11 cellular contexts compared by ENCODE assay signal in the genomic region with DNA sequence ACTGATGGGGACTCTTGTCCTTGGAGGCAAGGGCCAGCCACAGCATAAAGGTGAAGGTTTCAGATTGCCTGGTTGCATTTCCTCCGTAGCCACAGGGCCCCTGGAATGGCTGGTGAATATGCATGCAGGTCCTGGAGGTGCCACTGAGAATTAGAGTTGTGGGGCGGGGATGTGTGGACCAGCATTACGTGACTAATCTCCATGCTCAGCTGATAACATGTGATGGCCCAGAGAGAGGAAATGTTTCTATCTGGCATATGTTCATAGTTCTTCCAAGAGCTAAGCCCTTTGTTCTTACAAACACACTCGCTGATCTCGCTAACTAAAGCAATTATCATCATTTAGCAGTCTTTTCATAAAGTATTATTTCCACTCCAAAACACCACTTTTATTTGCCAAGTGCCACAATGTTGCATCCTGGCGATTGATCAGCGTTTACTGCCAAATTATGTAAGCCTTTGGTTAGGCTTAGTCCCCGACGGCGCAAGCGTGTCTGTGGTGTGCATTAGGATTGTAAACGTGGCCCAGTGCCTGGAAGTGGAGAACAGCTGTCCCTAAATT. TPM values are rescaled to one million over a fixed set of nuclear protein-coding genes. Genes with fewer than 3 reads are reported as not detected.
DNase-seq lines count a peak whose midpoint lies in the region; ATAC-seq lines count a peak whose summit lies in the region.
"Had no signal": no experiment of that assay in that cellular context is flagged by ENCODE, and none has a peak within 500 bp of the region (broad histone marks: within the 10 kb centered on the region; RNA-seq: fewer than 3 reads in every experiment).

No MANE protein-coding gene starts in this region.

- H3K4me3 Mint-ChIP-seq in activated naive CD8-positive, alpha-beta T cell treated with anti-CD3 and anti-CD28 coated beads, Interleukin-2, amount 50 U/mL, for 24 hours: no peak overlapping the region
- H3K4me3 Mint-ChIP-seq: naive thymus-derived CD4-positive, alpha-beta T cell; T-helper 1 cell treated with Interleukin-12 subunit alpha and Interleukin-12 subunit beta and Interleukin-4 antibody, amounts not matched to agents 30 μg/mL and 1 μg/mL, for 36 hours had no signal

- ATAC-seq in GM18517 (IDR thresholded peaks at IDR 0.05; ENCODE audit: unreplicated experiment) (no peak), GM18498 (IDR thresholded peaks at IDR 0.05; ENCODE audit: unreplicated experiment) (no peak)
- no peak for ATAC-seq in activated naive CD8-positive, alpha-beta T cell treated with anti-CD3 and anti-CD28 coated beads, Interleukin-2, amount 50 U/mL, for 24 hours
- ATAC-seq: naive thymus-derived CD4-positive, alpha-beta T cell had no signal

- no peaks in the 10 kb centered on the region for H3K36me3 Mint-ChIP-seq in activated naive CD8-positive, alpha-beta T cell treated with anti-CD3 and anti-CD28 coated beads, Interleukin-2, amount 50 U/mL, for 24 hours (ENCODE audit: low read depth)
- H3K36me3 Mint-ChIP-seq: naive thymus-derived CD4-positive, alpha-beta T cell had no signal

- no peak overlapping the region for H3K27ac Mint-ChIP-seq in activated naive CD8-positive, alpha-beta T cell treated with anti-CD3 and anti-CD28 coated beads, Interleukin-2, amount 50 U/mL, for 24 hours
- H3K27ac Mint-ChIP-seq: naive thymus-derived CD4-positive, alpha-beta T cell; T-helper 1 cell treated with Interleukin-12 subunit alpha and Interleukin-12 subunit beta and Interleukin-4 antibody, amounts not matched to agents 30 μg/mL and 1 μg/mL, for 36 hours had no signal

- H3K9me3 Mint-ChIP-seq in activated naive CD8-positive, alpha-beta T cell treated with anti-CD3 and anti-CD28 coated beads, Interleukin-2, amount 50 U/mL, for 24 hours: no peaks in the 10 kb centered on the region
- H3K9me3 Mint-ChIP-seq: naive thymus-derived CD4-positive, alpha-beta T cell; T-helper 1 cell treated with Interleukin-12 subunit alpha and Interleukin-12 subunit beta and Interleukin-4 antibody, amounts not matched to agents 30 μg/mL and 1 μg/mL, for 36 hours had no signal

- H3K27me3 Mint-ChIP-seq in activated naive CD8-positive, alpha-beta T cell treated with anti-CD3 and anti-CD28 coated beads, Interleukin-2, amount 50 U/mL, for 24 hours: peaks cover 5% of the 10 kb centered on the region

- H3K4me1 Mint-ChIP-seq in activated naive CD8-positive, alpha-beta T cell treated with anti-CD3 and anti-CD28 coated beads, Interleukin-2, amount 50 U/mL, for 24 hours: no peaks in the 10 kb centered on the region
- H3K4me1 Mint-ChIP-seq: naive thymus-derived CD4-positive, alpha-beta T cell had no signal

- peak; percentile 21 for DNase-seq in AG08395 (ENCODE audit: low spot score)
- DNase-seq in NCI-H146 (lab: John Stamatoyannopoulos, UW): peak; percentile 70
- DNase-seq in dermis microvascular lymphatic vessel endothelial cell (ENCODE audit: low read depth in 2 of 2): peak; percentile 39 to 69
- peak; percentile 65 for DNase-seq in iPS-NIHi7 (ENCODE audit: extremely low spot score)
- no peak for DNase-seq in activated naive CD8-positive, alpha-beta T cell treated with anti-CD3 and anti-CD28 coated beads, Interleukin-2, amount 50 U/mL, for 24 hours
- no peak for DNase-seq in stimulated activated CD4-positive, alpha-beta T cell treated with anti-CD3 and anti-CD28 coated beads, Interleukin-1b, Interleukin-23, amount 100 ng/mL, for 48 hours
- DNase-seq: naive thymus-derived CD4-positive, alpha-beta T cell; NCI-H510A had no signal

RNA-seq across cellular contexts. Expression of gene CGNL1, which starts 55.9 kb away (rescaled TPM):
- 25.7 and 27.7 TPM in 2 replicates for total RNA-seq in dermis microvascular lymphatic vessel endothelial cell
- total RNA-seq: naive thymus-derived CD4-positive, alpha-beta T cell had no signal

Comparison
In these comparisons a context has a peak if more than half of its experiments do, and no peak if none do; other contexts are left out.
1. DNase-seq: peak in AG08395 (single experiment), NCI-H146 (single experiment), dermis microvascular lymphatic vessel endothelial cell (2 of 2) and iPS-NIHi7 (single experiment); none in activated naive CD8-positive, alpha-beta T cell treated with anti-CD3 and anti-CD28 coated beads, Interleukin-2, amount 50 U/mL, for 24 hours (single experiment) and stimulated activated CD4-positive, alpha-beta T cell treated with anti-CD3 and anti-CD28 coated beads, Interleukin-1b, Interleukin-23, amount 100 ng/mL, for 48 hours (single experiment).